In the genomic region with DNA sequence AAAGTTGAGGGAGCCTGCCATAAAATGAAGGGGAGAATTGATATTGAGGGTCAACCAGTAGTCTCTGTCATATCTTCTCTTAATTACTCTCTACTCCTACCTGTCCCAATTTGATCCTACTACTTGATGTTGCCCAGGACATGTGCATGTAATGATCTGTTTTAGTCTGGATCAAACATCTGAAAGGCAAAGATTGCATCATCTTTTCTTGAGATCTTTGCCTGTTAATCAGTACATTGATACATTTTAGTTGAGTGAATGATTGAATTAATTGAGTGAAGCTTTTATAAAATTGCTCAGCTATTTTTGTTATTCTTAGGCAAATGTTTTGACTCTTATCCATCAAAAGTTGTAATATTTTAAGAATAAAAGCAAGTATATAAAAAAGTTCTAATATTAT, we compare ENCODE assay signal across 2 cellular contexts.
TF ChIP-seq lines count a peak whose summit lies in the region.

No MANE protein-coding gene starts in this region.

TF ChIP-seq in HepG2, 621 proteins besides CTCF, POLR2A, EP300 and RAD21 (continues in another document):
- no peak for TF ChIP-seq PRMT3 (CRISPR knock-in tag; IDR thresholded peaks at IDR 0.05; ENCODE audit: borderline replicate concordance, low read depth)
- no peak for TF ChIP-seq IRX3 (CRISPR knock-in tag; IDR thresholded peaks at IDR 0.05; ENCODE audit: borderline replicate concordance, low read depth)
- TF ChIP-seq, protein P1, sequence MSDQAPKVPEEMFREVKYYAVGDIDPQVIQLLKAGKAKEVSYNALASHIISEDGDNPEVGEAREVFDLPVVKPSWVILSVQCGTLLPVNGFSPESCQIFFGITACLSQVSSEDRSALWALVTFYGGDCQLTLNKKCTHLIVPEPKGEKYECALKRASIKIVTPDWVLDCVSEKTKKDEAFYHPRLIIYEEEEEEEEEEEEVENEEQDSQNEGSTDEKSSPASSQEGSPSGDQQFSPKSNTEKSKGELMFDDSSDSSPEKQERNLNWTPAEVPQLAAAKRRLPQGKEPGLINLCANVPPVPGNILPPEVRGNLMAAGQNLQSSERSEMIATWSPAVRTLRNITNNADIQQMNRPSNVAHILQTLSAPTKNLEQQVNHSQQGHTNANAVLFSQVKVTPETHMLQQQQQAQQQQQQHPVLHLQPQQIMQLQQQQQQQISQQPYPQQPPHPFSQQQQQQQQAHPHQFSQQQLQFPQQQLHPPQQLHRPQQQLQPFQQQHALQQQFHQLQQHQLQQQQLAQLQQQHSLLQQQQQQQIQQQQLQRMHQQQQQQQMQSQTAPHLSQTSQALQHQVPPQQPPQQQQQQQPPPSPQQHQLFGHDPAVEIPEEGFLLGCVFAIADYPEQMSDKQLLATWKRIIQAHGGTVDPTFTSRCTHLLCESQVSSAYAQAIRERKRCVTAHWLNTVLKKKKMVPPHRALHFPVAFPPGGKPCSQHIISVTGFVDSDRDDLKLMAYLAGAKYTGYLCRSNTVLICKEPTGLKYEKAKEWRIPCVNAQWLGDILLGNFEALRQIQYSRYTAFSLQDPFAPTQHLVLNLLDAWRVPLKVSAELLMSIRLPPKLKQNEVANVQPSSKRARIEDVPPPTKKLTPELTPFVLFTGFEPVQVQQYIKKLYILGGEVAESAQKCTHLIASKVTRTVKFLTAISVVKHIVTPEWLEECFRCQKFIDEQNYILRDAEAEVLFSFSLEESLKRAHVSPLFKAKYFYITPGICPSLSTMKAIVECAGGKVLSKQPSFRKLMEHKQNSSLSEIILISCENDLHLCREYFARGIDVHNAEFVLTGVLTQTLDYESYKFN (CRISPR knock-in tag; conservative IDR thresholded peaks at IDR 0.05) = no peak
- TF ChIP-seq CEBPG (CRISPR knock-in tag; IDR thresholded peaks at IDR 0.05) = 0 out of 2 replicates have a peak, but pooled peaks have one; percentile 37
- TF ChIP-seq, protein P2, sequence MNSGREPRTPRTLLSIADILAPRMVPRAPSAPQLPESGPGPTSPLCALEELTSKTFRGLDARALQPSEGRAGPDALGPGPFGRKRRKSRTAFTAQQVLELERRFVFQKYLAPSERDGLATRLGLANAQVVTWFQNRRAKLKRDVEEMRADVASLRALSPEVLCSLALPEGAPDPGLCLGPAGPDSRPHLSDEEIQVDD (CRISPR knock-in tag; IDR thresholded peaks at IDR 0.05; ENCODE audit: borderline replicate concordance) = no peak
- TF ChIP-seq ZIK1 (CRISPR knock-in tag; IDR thresholded peaks at IDR 0.05; ENCODE audit: borderline replicate concordance, low read depth) = no peak
- no peak for TF ChIP-seq MTF2 (CRISPR knock-in tag; IDR thresholded peaks at IDR 0.05; ENCODE audit: borderline replicate concordance)
- TF ChIP-seq, protein P3, sequence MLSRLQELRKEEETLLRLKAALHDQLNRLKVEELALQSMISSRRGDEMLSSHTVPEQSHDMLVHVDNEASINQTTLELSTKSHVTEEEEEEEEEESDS (CRISPR knock-in tag; IDR thresholded peaks at IDR 0.05; ENCODE audit: borderline replicate concordance) = no peak
- TF ChIP-seq, protein P4, sequence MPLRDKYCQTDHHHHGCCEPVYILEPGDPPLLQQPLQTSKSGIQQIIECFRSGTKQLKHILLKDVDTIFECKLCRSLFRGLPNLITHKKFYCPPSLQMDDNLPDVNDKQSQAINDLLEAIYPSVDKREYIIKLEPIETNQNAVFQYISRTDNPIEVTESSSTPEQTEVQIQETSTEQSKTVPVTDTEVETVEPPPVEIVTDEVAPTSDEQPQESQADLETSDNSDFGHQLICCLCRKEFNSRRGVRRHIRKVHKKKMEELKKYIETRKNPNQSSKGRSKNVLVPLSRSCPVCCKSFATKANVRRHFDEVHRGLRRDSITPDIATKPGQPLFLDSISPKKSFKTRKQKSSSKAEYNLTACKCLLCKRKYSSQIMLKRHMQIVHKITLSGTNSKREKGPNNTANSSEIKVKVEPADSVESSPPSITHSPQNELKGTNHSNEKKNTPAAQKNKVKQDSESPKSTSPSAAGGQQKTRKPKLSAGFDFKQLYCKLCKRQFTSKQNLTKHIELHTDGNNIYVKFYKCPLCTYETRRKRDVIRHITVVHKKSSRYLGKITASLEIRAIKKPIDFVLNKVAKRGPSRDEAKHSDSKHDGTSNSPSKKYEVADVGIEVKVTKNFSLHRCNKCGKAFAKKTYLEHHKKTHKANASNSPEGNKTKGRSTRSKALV (CRISPR knock-in tag; IDR thresholded peaks at IDR 0.05) = no peak
- no peak for TF ChIP-seq ZNF556 (CRISPR knock-in tag; IDR thresholded peaks at IDR 0.05; ENCODE audit: borderline replicate concordance)
- TF ChIP-seq, protein P5, sequence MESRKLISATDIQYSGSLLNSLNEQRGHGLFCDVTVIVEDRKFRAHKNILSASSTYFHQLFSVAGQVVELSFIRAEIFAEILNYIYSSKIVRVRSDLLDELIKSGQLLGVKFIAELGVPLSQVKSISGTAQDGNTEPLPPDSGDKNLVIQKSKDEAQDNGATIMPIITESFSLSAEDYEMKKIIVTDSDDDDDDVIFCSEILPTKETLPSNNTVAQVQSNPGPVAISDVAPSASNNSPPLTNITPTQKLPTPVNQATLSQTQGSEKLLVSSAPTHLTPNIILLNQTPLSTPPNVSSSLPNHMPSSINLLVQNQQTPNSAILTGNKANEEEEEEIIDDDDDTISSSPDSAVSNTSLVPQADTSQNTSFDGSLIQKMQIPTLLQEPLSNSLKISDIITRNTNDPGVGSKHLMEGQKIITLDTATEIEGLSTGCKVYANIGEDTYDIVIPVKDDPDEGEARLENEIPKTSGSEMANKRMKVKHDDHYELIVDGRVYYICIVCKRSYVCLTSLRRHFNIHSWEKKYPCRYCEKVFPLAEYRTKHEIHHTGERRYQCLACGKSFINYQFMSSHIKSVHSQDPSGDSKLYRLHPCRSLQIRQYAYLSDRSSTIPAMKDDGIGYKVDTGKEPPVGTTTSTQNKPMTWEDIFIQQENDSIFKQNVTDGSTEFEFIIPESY (CRISPR knock-in tag; IDR thresholded peaks at IDR 0.05) = no peak

TF ChIP-seq in K562, 482 proteins besides CTCF, POLR2A, EP300 and RAD21:
- TF ChIP-seq, protein P6, sequence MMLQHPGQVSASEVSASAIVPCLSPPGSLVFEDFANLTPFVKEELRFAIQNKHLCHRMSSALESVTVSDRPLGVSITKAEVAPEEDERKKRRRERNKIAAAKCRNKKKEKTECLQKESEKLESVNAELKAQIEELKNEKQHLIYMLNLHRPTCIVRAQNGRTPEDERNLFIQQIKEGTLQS (IDR thresholded peaks at IDR 0.05) = peak; percentile 61
- TF ChIP-seq, protein P6 (CRISPR knock-in tag; conservative IDR thresholded peaks at IDR 0.05) = no peak
- TF ChIP-seq U2AF2 (optimal IDR thresholded peaks at IDR 0.05; ENCODE audit: low read depth, low read length) (no peak), CEBPG (CRISPR knock-in tag; IDR thresholded peaks at IDR 0.05) (no peak), CEBPG (tag; conservative IDR thresholded peaks at IDR 0.05 in 1 of 2, IDR thresholded peaks at IDR 0.05 in 1 of 2) (peak; percentile 59 to 85), ZSCAN32 (CRISPR knock-in tag; IDR thresholded peaks at IDR 0.05) (peak; percentile 76; the same call in 1 of the 2 replicates), CEBPB (tag; IDR thresholded peaks at IDR 0.05) (peak; percentile 35)
- TF ChIP-seq, protein P7, sequence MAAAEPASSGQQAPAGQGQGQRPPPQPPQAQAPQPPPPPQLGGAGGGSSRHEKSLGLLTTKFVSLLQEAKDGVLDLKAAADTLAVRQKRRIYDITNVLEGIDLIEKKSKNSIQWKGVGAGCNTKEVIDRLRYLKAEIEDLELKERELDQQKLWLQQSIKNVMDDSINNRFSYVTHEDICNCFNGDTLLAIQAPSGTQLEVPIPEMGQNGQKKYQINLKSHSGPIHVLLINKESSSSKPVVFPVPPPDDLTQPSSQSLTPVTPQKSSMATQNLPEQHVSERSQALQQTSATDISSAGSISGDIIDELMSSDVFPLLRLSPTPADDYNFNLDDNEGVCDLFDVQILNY (CRISPR knock-in tag; IDR thresholded peaks at IDR 0.05) = no peak
- TF ChIP-seq, protein P8, sequence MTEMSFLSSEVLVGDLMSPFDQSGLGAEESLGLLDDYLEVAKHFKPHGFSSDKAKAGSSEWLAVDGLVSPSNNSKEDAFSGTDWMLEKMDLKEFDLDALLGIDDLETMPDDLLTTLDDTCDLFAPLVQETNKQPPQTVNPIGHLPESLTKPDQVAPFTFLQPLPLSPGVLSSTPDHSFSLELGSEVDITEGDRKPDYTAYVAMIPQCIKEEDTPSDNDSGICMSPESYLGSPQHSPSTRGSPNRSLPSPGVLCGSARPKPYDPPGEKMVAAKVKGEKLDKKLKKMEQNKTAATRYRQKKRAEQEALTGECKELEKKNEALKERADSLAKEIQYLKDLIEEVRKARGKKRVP (CRISPR knock-in tag; IDR thresholded peaks at IDR 0.05) = 0 out of 2 replicates have a peak, but pooled peaks have one; percentile 22
TF ChIP-seq in K562: peak in this region for 5.
